In genomic region chr11:8698917-8699441, GRCh38 we compare ENCODE assay signal across 1 cellular context.
TF ChIP-seq lines count a peak whose summit lies in the region.

No MANE protein-coding gene starts in this region.

TF ChIP-seq in IMR-90, 13 proteins besides CTCF, POLR2A, EP300 and RAD21 (continued from another document):
- TF ChIP-seq ELK1 (IDR thresholded peaks at IDR 0.05; ENCODE audit: borderline replicate concordance, low read depth, low read length) (no peak), RFX5 (IDR thresholded peaks at IDR 0.05; ENCODE audit: low read depth, low read length) (no peak), FOS (IDR thresholded peaks at IDR 0.05; ENCODE audit: low read depth, low read length) (no peak), MXI1 (IDR thresholded peaks at IDR 0.05; ENCODE audit: borderline replicate concordance, low read depth, low read length) (no peak), RCOR1 (IDR thresholded peaks at IDR 0.05; ENCODE audit: insufficient replicate concordance, low read length) (no peak), CEBPB (IDR thresholded peaks at IDR 0.05; ENCODE audit: low read depth, low read length) (no peak), BHLHE40 (IDR thresholded peaks at IDR 0.05; ENCODE audit: low read depth, low read length) (no peak), MAZ (IDR thresholded peaks at IDR 0.05; ENCODE audit: borderline replicate concordance, low read depth, low read length) (no peak), MAFK (IDR thresholded peaks at IDR 0.05; ENCODE audit: low read depth, low read length) (no peak), NFE2L2 (IDR thresholded peaks at IDR 0.05; ENCODE audit: low read depth, low read length) (no peak), CHD1 (IDR thresholded peaks at IDR 0.05; ENCODE audit: low read depth, low read length) (no peak)
- TF ChIP-seq, protein P1, sequence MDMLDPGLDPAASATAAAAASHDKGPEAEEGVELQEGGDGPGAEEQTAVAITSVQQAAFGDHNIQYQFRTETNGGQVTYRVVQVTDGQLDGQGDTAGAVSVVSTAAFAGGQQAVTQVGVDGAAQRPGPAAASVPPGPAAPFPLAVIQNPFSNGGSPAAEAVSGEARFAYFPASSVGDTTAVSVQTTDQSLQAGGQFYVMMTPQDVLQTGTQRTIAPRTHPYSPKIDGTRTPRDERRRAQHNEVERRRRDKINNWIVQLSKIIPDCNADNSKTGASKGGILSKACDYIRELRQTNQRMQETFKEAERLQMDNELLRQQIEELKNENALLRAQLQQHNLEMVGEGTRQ (IDR thresholded peaks at IDR 0.05; ENCODE audit: low read depth, low read length), result no peak
